ENCODE assay signal across 2 cellular contexts in genomic region chr2:240393831-240394410, GRCh38.
TF ChIP-seq lines count a peak whose summit lies in the region.

No MANE protein-coding gene starts in this region.

TF ChIP-seq in WTC11, 78 proteins besides CTCF, POLR2A, EP300 and RAD21 (continued from another document):
- no peak for TF ChIP-seq ZNF671 (CRISPR knock-in tag; IDR thresholded peaks at IDR 0.05)
- no peak for TF ChIP-seq TEAD4 (CRISPR knock-in tag; IDR thresholded peaks at IDR 0.05)
- no peak for TF ChIP-seq IRF2 (CRISPR knock-in tag; IDR thresholded peaks at IDR 0.05; ENCODE audit: borderline replicate concordance, low read depth)
- TF ChIP-seq RELA (CRISPR knock-in tag; IDR thresholded peaks at IDR 0.05; ENCODE audit: borderline replicate concordance): no peak
- TF ChIP-seq ZNF396 (CRISPR knock-in tag; IDR thresholded peaks at IDR 0.05; ENCODE audit: borderline replicate concordance): no peak
- TF ChIP-seq ZNF317 (CRISPR knock-in tag; IDR thresholded peaks at IDR 0.05; ENCODE audit: borderline replicate concordance, low read depth): no peak
- TF ChIP-seq SMAD4 (CRISPR knock-in tag; IDR thresholded peaks at IDR 0.05): no peak
- no peak for TF ChIP-seq ZNF121 (CRISPR knock-in tag; IDR thresholded peaks at IDR 0.05)
- TF ChIP-seq, protein P1, sequence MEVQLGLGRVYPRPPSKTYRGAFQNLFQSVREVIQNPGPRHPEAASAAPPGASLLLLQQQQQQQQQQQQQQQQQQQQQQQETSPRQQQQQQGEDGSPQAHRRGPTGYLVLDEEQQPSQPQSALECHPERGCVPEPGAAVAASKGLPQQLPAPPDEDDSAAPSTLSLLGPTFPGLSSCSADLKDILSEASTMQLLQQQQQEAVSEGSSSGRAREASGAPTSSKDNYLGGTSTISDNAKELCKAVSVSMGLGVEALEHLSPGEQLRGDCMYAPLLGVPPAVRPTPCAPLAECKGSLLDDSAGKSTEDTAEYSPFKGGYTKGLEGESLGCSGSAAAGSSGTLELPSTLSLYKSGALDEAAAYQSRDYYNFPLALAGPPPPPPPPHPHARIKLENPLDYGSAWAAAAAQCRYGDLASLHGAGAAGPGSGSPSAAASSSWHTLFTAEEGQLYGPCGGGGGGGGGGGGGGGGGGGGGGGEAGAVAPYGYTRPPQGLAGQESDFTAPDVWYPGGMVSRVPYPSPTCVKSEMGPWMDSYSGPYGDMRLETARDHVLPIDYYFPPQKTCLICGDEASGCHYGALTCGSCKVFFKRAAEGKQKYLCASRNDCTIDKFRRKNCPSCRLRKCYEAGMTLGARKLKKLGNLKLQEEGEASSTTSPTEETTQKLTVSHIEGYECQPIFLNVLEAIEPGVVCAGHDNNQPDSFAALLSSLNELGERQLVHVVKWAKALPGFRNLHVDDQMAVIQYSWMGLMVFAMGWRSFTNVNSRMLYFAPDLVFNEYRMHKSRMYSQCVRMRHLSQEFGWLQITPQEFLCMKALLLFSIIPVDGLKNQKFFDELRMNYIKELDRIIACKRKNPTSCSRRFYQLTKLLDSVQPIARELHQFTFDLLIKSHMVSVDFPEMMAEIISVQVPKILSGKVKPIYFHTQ (CRISPR knock-in tag; IDR thresholded peaks at IDR 0.05): no peak
- TF ChIP-seq MLX (CRISPR knock-in tag; IDR thresholded peaks at IDR 0.05): no peak
- no peak for TF ChIP-seq ZNF512 (CRISPR knock-in tag; IDR thresholded peaks at IDR 0.05; ENCODE audit: borderline replicate concordance)

TF ChIP-seq in GM23338, 12 proteins besides CTCF, POLR2A, EP300 and RAD21 (continued from another document):
- no peak for TF ChIP-seq ZNF462 (CRISPR knock-in tag; IDR thresholded peaks at IDR 0.05)
- no peak for TF ChIP-seq EZH2 (IDR thresholded peaks at IDR 0.05; ENCODE audit: low read depth, unreplicated experiment)
- no peak for TF ChIP-seq STAT1 (IDR thresholded peaks at IDR 0.05; ENCODE audit: unreplicated experiment)
- TF ChIP-seq CREB1 (CRISPR knock-in tag; IDR thresholded peaks at IDR 0.05; ENCODE audit: low read depth): no peak
